Comparison of ENCODE assay signal across 26 cellular contexts in genomic region chr11:74936087-74936486, GRCh38. TPM values are rescaled to one million over a fixed set of nuclear protein-coding genes. Genes with fewer than 3 reads are reported as not detected.
A peak's percentile ranks its signal among the peaks of the same experiment; 100 is the strongest.
DNase-seq lines count a peak whose midpoint lies in the region; ATAC-seq, FAIRE-seq and TF ChIP-seq lines count a peak whose summit lies in the region.
"Had no signal": no experiment of that assay in that cellular context is flagged by ENCODE, and none has a peak within 500 bp of the region (broad histone marks: within the 10 kb centered on the region; RNA-seq: fewer than 3 reads in every experiment).

No MANE protein-coding gene starts in this region.

- H3K27me3 ChIP-seq in SK-N-SH (ENCODE audit: insufficient read depth) (no peaks in the 10 kb centered on the region), Karpas-422 (ENCODE audit: low read length) (no peaks in the 10 kb centered on the region)

- H3K36me3 Mint-ChIP-seq in endothelial cell (ENCODE audit: low read depth, unreplicated experiment) = peaks cover 23% of the 10 kb centered on the region
- H3K36me3 Mint-ChIP-seq in osteocyte (ENCODE audit: unreplicated experiment) = peaks cover 30% of the 10 kb centered on the region

- peaks cover 2% of the 10 kb centered on the region for H3K4me1 Mint-ChIP-seq in endothelial cell (ENCODE audit: unreplicated experiment)
- H3K4me1 Mint-ChIP-seq in osteocyte (ENCODE audit: unreplicated experiment) = no peaks in the 10 kb centered on the region
- H3K4me1 Mint-ChIP-seq: H9 had no signal

- ATAC-seq in SK-N-SH treated with all-trans-retinoic acid at 6 μM for 48 hours = no peak
- ATAC-seq: T-cell had no signal

- H3K9ac ChIP-seq in SK-N-SH (no peak overlapping the region), Karpas-422 (ENCODE audit: low read length) (0 out of 2 replicates have a peak overlapping the region, but pooled peaks have one; percentile 31)
- H3K9ac ChIP-seq: GM23248 had no signal

- TF ChIP-seq CTCF in SK-N-SH (IDR thresholded peaks at IDR 0.05) (no peak), endothelial cell (IDR thresholded peaks at IDR 0.05; ENCODE audit: unreplicated experiment) (no peak), osteocyte (IDR thresholded peaks at IDR 0.05) (no peak)

- peak in 1 of 2 experiments; percentile 52; a peak in 1 of 4 replicates for TF ChIP-seq EP300 in SK-N-SH (IDR thresholded peaks at IDR 0.05; ENCODE audit: borderline replicate concordance in 1 of 2, low read depth in 1 of 2, low read length in 1 of 2)

- 38% methylated on average over 2 of the region's 2 CpGs for WGBS in SK-N-SH (ENCODE audit: low lambda C conversion rate)

- H3K4me1 ChIP-seq in SK-N-SH (ENCODE audit: control insufficient read depth in 1 of 2, insufficient read depth in 2 of 2, low read depth in 1 of 2, low read length in 1 of 2) = peaks cover 15 to 21% of the 10 kb centered on the region in 2 experiments; a peak in 3 of 4 replicates
- peaks cover 39% of the 10 kb centered on the region for H3K4me1 ChIP-seq in Karpas-422 (ENCODE audit: low read length)

- no peak overlapping the region for H2AFZ ChIP-seq in SK-N-SH (ENCODE audit: low read depth)
- no peak overlapping the region for H2AFZ ChIP-seq in Karpas-422 (ENCODE audit: low read length)
- H2AFZ ChIP-seq: GM23248, PC-9 had no signal

- CTCF ChIA-PET in SK-N-SH (lab: Yijun Ruan, JAX) = interaction anchor here (1.0 to 6.2 kb wide), 10 partner anchors 10 to 313 kb away, joined by 3 to 24 read pairs (median 6); partner anchors contain the start of gene TPBGL

- no peaks in the 10 kb centered on the region for H4K20me1 ChIP-seq in SK-N-SH (ENCODE audit: insufficient read depth)
- H4K20me1 ChIP-seq in Karpas-422 (ENCODE audit: insufficient read depth, low read depth, low read length) = no peaks in the 10 kb centered on the region

- peak overlapping the region in 1 of 2 experiments; percentile 79; a peak in 2 of 4 replicates for H3K27ac ChIP-seq in SK-N-SH (ENCODE audit: low read depth in 2 of 2, low read length in 1 of 2)
- H3K27ac ChIP-seq in Karpas-422 (ENCODE audit: low read length) = peak overlapping the region; percentile 76
- H3K27ac ChIP-seq: C4-2B, GM23248, PC-9, RWPE1 had no signal

- no peak for FAIRE-seq in GM19239 (lab: Jason Lieb, UNC)

- H3K9me3 Mint-ChIP-seq in endothelial cell (ENCODE audit: unreplicated experiment) = no peaks in the 10 kb centered on the region
- H3K9me3 Mint-ChIP-seq in osteocyte (ENCODE audit: unreplicated experiment) = no peaks in the 10 kb centered on the region
- H3K9me3 Mint-ChIP-seq: CD8-positive, alpha-beta memory T cell; H9; HFFc6; T-cell; T-helper 2 cell treated with Interferon-gamma antibody and Interleukin-4, amounts not matched to agents 5 μg/mL and 100 μg/mL, for 36 hours had no signal

- DNase-seq in SK-N-SH (peak; percentile 76), Karpas-422 (no peak), NCI-H69 (lab: John Stamatoyannopoulos, UW) (peak; percentile 24), NCI-H1436 (lab: John Stamatoyannopoulos, UW) (no peak), endothelial cell (ENCODE audit: low spot score) (no peak), GM19239 (ENCODE audit: insufficient read length, low spot score) (no peak), osteocyte (ENCODE audit: extremely low spot score, unreplicated experiment) (no peak)
- DNase-seq: AML-193; CD8-positive, alpha-beta memory T cell; EL; GF-D8; GM23248; H9; HFFc6; MV-4-11; NCI-H1436 treated with DMSO at 0.1 percent for 48 hours; NCI-H1930; NCI-H2171 treated with DMSO at 0.1 percent for 48 hours; NCI-H524 treated with DMSO at 0.1 percent for 48 hours; PC-9; SIG-M5; T-cell had no signal

- H3K27ac Mint-ChIP-seq in endothelial cell (ENCODE audit: unreplicated experiment) = no peak overlapping the region
- no peak overlapping the region for H3K27ac Mint-ChIP-seq in osteocyte (ENCODE audit: unreplicated experiment)
- H3K27ac Mint-ChIP-seq: H9; HFFc6; T-cell; T-helper 2 cell treated with Interferon-gamma antibody and Interleukin-4, amounts not matched to agents 5 μg/mL and 100 μg/mL, for 36 hours had no signal

- H3K36me3 ChIP-seq in SK-N-SH (replicated peaks in 1 of 2; ENCODE audit: control insufficient read depth in 1 of 2, insufficient read depth in 2 of 2, low read length in 1 of 2) = peaks cover 54 to 81% of the 10 kb centered on the region in 2 experiments
- peaks cover 46% of the 10 kb centered on the region for H3K36me3 ChIP-seq in Karpas-422 (ENCODE audit: insufficient read depth, low read length)

- POLR2A ChIA-PET in SK-N-SH (lab: Yijun Ruan, JAX) = no interaction called here

- H3K9me3 ChIP-seq in SK-N-SH = no peaks in the 10 kb centered on the region
- no peaks in the 10 kb centered on the region for H3K9me3 ChIP-seq in Karpas-422 (ENCODE audit: low read length)

- no peak for TF ChIP-seq RAD21 in SK-N-SH (IDR thresholded peaks at IDR 0.05; ENCODE audit: low read length)

- no peaks in the 10 kb centered on the region for H3K27me3 Mint-ChIP-seq in endothelial cell (ENCODE audit: unreplicated experiment)
- no peaks in the 10 kb centered on the region for H3K27me3 Mint-ChIP-seq in osteocyte (ENCODE audit: unreplicated experiment)
- H3K27me3 Mint-ChIP-seq: CD8-positive, alpha-beta memory T cell; T-cell had no signal

- peaks cover 28% of the 10 kb centered on the region for H3F3A ChIP-seq in SK-N-SH (replicated peaks; ENCODE audit: insufficient read depth)

- H3K9me2 ChIP-seq in SK-N-SH = no peaks in the 10 kb centered on the region
- no peaks in the 10 kb centered on the region for H3K9me2 ChIP-seq in Karpas-422 (replicated peaks; ENCODE audit: insufficient read depth, low read length)

- H3K4me3 ChIP-seq in SK-N-SH (ENCODE audit: low read depth in 2 of 2, low read length in 1 of 2) = no peak overlapping the region
- H3K4me3 ChIP-seq in Karpas-422 (ENCODE audit: low read length) = peak overlapping the region; percentile 26; the same call in 1 of the 2 replicates
- H3K4me3 ChIP-seq: GM23248, PC-9 had no signal

- H3K4me2 ChIP-seq in SK-N-SH (no peak overlapping the region), Karpas-422 (ENCODE audit: low read depth, low read length, poor library complexity, severe bottlenecking) (peak overlapping the region; percentile 25)
- H3K4me2 ChIP-seq: PC-9 had no signal

- H3K79me2 ChIP-seq in SK-N-SH (ENCODE audit: insufficient read depth) = peaks cover 18% of the 10 kb centered on the region; the same call in 1 of the 2 replicates
- H3K79me2 ChIP-seq in Karpas-422 (ENCODE audit: low read length) = peaks cover 23% of the 10 kb centered on the region

- no peak overlapping the region for H3K4me3 Mint-ChIP-seq in endothelial cell (ENCODE audit: unreplicated experiment)
- H3K4me3 Mint-ChIP-seq in osteocyte (ENCODE audit: unreplicated experiment) = no peak overlapping the region
- H3K4me3 Mint-ChIP-seq: CD8-positive, alpha-beta memory T cell; H9; HFFc6; T-cell; T-helper 2 cell treated with Interferon-gamma antibody and Interleukin-4, amounts not matched to agents 5 μg/mL and 100 μg/mL, for 36 hours had no signal

TF ChIP-seq in SK-N-SH, 30 proteins besides CTCF, POLR2A, EP300 and RAD21:
- TF ChIP-seq NRF1 (IDR thresholded peaks at IDR 0.05; ENCODE audit: low read depth, low read length) (no peak), ELF1 (IDR thresholded peaks at IDR 0.05) (no peak), EZH2phosphoT487 (IDR thresholded peaks at IDR 0.05; ENCODE audit: borderline replicate concordance, low read depth) (no peak), NFIC (IDR thresholded peaks at IDR 0.05; ENCODE audit: borderline replicate concordance) (0 out of 2 replicates have a peak, but pooled peaks have one; percentile 3), MAX (IDR thresholded peaks at IDR 0.05; ENCODE audit: low read depth) (no peak), MXI1 (IDR thresholded peaks at IDR 0.05; ENCODE audit: low read depth, low read length) (0 out of 2 replicates have a peak, but pooled peaks have one; percentile 26)

TF ChIP-seq in SK-N-SH treated with all-trans-retinoic acid at 6 μM for 48 hours, 23 proteins besides CTCF, POLR2A, EP300 and RAD21:
- TF ChIP-seq ESRRG (CRISPR knock-in tag; IDR thresholded peaks at IDR 0.05) (no peak), BACH2 (CRISPR knock-in tag; IDR thresholded peaks at IDR 0.05; ENCODE audit: borderline replicate concordance) (no peak), ZNF8 (CRISPR knock-in tag; IDR thresholded peaks at IDR 0.05) (no peak)

RNA-seq across cellular contexts. Expression of gene XRRA1, which starts 12.8 kb away (rescaled TPM):
- 12.9 and 13.0 TPM in 2 replicates for polyA plus RNA-seq in SK-N-SH (2012; rRNA removed)
- 8.0 and 10.2 TPM in 2 replicates for polyA plus RNA-seq in SK-N-SH (2012; cell fraction: cytosol; rRNA removed)
- 24.0 and 29.6 TPM in 2 replicates for polyA plus RNA-seq in SK-N-SH (2012; cell fraction: nucleus; rRNA removed)
- 29.7 and 56.3 TPM in 2 replicates for total RNA-seq in Karpas-422 (2014; rRNA removed; shearing (Covaris generic); ENCODE audit: low replicate concordance)
- total RNA-seq in endothelial cell (ENCODE audit: unreplicated experiment) (8.0 TPM), osteocyte (12.1 and 16.1 TPM in 2 replicates)

RNA-seq across cellular contexts. Expression of gene SPCS2, which starts 13.0 kb away (rescaled TPM):
- 47.3 and 49.1 TPM in 2 replicates for polyA plus RNA-seq in SK-N-SH (2012; rRNA removed)
- 61.4 and 77.4 TPM in 2 replicates for polyA plus RNA-seq in SK-N-SH (2012; cell fraction: cytosol; rRNA removed)
- 19.4 and 38.4 TPM in 2 replicates for polyA plus RNA-seq in SK-N-SH (2012; cell fraction: nucleus; rRNA removed)
- total RNA-seq in Karpas-422 (2014; rRNA removed; shearing (Covaris generic); ENCODE audit: low replicate concordance) = 33.2 and 91.5 TPM in 2 replicates
- total RNA-seq in endothelial cell (ENCODE audit: unreplicated experiment) (130 TPM), osteocyte (153 and 155 TPM in 2 replicates)

RNA-seq across cellular contexts. Expression of gene NEU3, which starts 52.6 kb away (rescaled TPM):
- polyA plus RNA-seq in SK-N-SH (2012; rRNA removed) = 5.7 and 8.6 TPM in 2 replicates
- polyA plus RNA-seq in SK-N-SH (2012; cell fraction: cytosol; rRNA removed) = 2.8 and 4.6 TPM in 2 replicates
- 17.5 and 24.2 TPM in 2 replicates for polyA plus RNA-seq in SK-N-SH (2012; cell fraction: nucleus; rRNA removed)
- total RNA-seq in Karpas-422 (2014; rRNA removed; shearing (Covaris generic); ENCODE audit: low replicate concordance) = 103 and 133 TPM in 2 replicates
- total RNA-seq in endothelial cell (ENCODE audit: unreplicated experiment) = 11.8 TPM
- 9.4 and 10.1 TPM in 2 replicates for total RNA-seq in osteocyte

Comparison
In these comparisons a context has a peak if more than half of its experiments do, and no peak if none do; other contexts are left out.
1. DNase-seq: peak in SK-N-SH (single experiment) and NCI-H69 (single experiment); none in Karpas-422 (single experiment), NCI-H1436 (single experiment), endothelial cell (single experiment), GM19239 (single experiment) and osteocyte (single experiment).